29 cellular contexts compared by ENCODE assay signal in genomic region chr2:75526842-75527241, GRCh38. TPM values are rescaled to one million over a fixed set of nuclear protein-coding genes. Genes with fewer than 3 reads are reported as not detected.
"Had no signal": no experiment of that assay in that cellular context is flagged by ENCODE, and none has a peak within 500 bp of the region (broad histone marks: within the 10 kb centered on the region; RNA-seq: fewer than 3 reads in every experiment).

No MANE protein-coding gene starts in this region.

- H3K4me3 Mint-ChIP-seq: immature natural killer cell; mesothelial cell of epicardium; naive thymus-derived CD4-positive, alpha-beta T cell; natural killer cell treated with Interleukin-12 subunit alpha and Interleukin-12 subunit beta and Interleukin-15 and Interleukin-18, amount 100 ng/mL, for 72 hours; stimulated activated memory B cell treated with anti-CD40 and anti-IgM and Interleukin-4, amounts not matched to agents 10 μg/mL and 1 μg/mL and 100 μg/mL, for 72 hours; stimulated activated naive CD8-positive, alpha-beta T cell treated with anti-CD3 and anti-CD28 coated beads, Interleukin-15, amount 100 ng/mL, for 72 hours had no signal

- H3K27me3 ChIP-seq: pancreas, tibial nerve, upper lobe of left lung, vagina had no signal

- FAIRE-seq: islet of Langerhans, pancreas, small intestine had no signal

- H3K27ac Mint-ChIP-seq: immature natural killer cell; mesothelial cell of epicardium; naive thymus-derived CD4-positive, alpha-beta T cell; natural killer cell treated with Interleukin-12 subunit alpha and Interleukin-12 subunit beta and Interleukin-15 and Interleukin-18, amount 100 ng/mL, for 72 hours; stimulated activated memory B cell treated with anti-CD40 and anti-IgM and Interleukin-4, amounts not matched to agents 10 μg/mL and 1 μg/mL and 100 μg/mL, for 72 hours; stimulated activated naive CD8-positive, alpha-beta T cell treated with anti-CD3 and anti-CD28 coated beads, Interleukin-15, amount 100 ng/mL, for 72 hours had no signal

- H3K36me3 ChIP-seq: left ventricle myocardium inferior, prostate gland, sigmoid colon, tibial nerve, upper lobe of left lung, vagina had no signal

- ATAC-seq: mucosa of descending colon; naive thymus-derived CD4-positive, alpha-beta T cell; natural killer cell treated with Interleukin-12 subunit alpha and Interleukin-12 subunit beta and Interleukin-15 and Interleukin-18, amount 100 ng/mL, for 72 hours; pancreas; right cardiac atrium; stimulated activated memory B cell treated with anti-CD40 and anti-IgM and Interleukin-4, amounts not matched to agents 10 μg/mL and 1 μg/mL and 100 μg/mL, for 72 hours; stimulated activated naive CD8-positive, alpha-beta T cell treated with anti-CD3 and anti-CD28 coated beads, Interleukin-15, amount 100 ng/mL, for 72 hours had no signal

- H3K36me3 Mint-ChIP-seq: immature natural killer cell; naive thymus-derived CD4-positive, alpha-beta T cell; natural killer cell treated with Interleukin-12 subunit alpha and Interleukin-12 subunit beta and Interleukin-15 and Interleukin-18, amount 100 ng/mL, for 72 hours; stimulated activated memory B cell treated with anti-CD40 and anti-IgM and Interleukin-4, amounts not matched to agents 10 μg/mL and 1 μg/mL and 100 μg/mL, for 72 hours had no signal

- H3K9me3 Mint-ChIP-seq: mesothelial cell of epicardium; natural killer cell treated with Interleukin-12 subunit alpha and Interleukin-12 subunit beta and Interleukin-15 and Interleukin-18, amount 100 ng/mL, for 72 hours; stimulated activated memory B cell treated with anti-CD40 and anti-IgM and Interleukin-4, amounts not matched to agents 10 μg/mL and 1 μg/mL and 100 μg/mL, for 72 hours; stimulated activated naive CD8-positive, alpha-beta T cell treated with anti-CD3 and anti-CD28 coated beads, Interleukin-15, amount 100 ng/mL, for 72 hours had no signal

- H3K4me3 ChIP-seq: left ventricle myocardium inferior, lung, mucosa of descending colon, pancreas, prostate gland, sigmoid colon, tibial nerve, upper lobe of left lung, vagina had no signal

- H3K27ac ChIP-seq: left ventricle myocardium inferior, pancreas, prostate gland, sigmoid colon, tibial nerve, upper lobe of left lung, vagina had no signal

- H3K4me1 Mint-ChIP-seq: immature natural killer cell; stimulated activated memory B cell treated with anti-CD40 and anti-IgM and Interleukin-4, amounts not matched to agents 10 μg/mL and 1 μg/mL and 100 μg/mL, for 72 hours; stimulated activated naive CD8-positive, alpha-beta T cell treated with anti-CD3 and anti-CD28 coated beads, Interleukin-15, amount 100 ng/mL, for 72 hours had no signal

- DNase-seq: hypothalamus; immature natural killer cell; left ventricle myocardium inferior; mesendoderm; mucosa of descending colon; naive thymus-derived CD4-positive, alpha-beta T cell; pancreas; posterior cingulate gyrus; retina; right cardiac atrium; sigmoid colon; small intestine; stimulated activated CD4-positive, alpha-beta T cell treated with anti-CD3 and anti-CD28 coated beads, Interleukin-1b, Interleukin-23, amount 100 ng/mL, for 48 hours; stimulated activated CD4-positive, alpha-beta T cell treated with anti-CD3 and anti-CD28 coated beads, Interleukin-2, amount 100 ng/mL, for 48 hours; stimulated activated CD4-positive, alpha-beta T cell treated with anti-CD3 and anti-CD28 coated beads, Interleukin-4, amount 100 ng/mL, for 4 hours; stimulated activated CD8-positive, alpha-beta memory T cell treated with anti-CD3 and anti-CD28 coated beads, Interleukin-4, amount 100 ng/mL, for 48 hours; stimulated activated naive CD4-positive, alpha-beta T cell treated with Interleukin-2 at 50 U/mL for 16 hours; stimulated activated naive CD8-positive, alpha-beta T cell treated with anti-CD3 and anti-CD28 coated beads, Interleukin-15, amount 100 ng/mL, for 72 hours; substantia nigra; upper lobe of left lung had no signal

- H3K9me3 ChIP-seq: left ventricle myocardium inferior, mucosa of descending colon, pancreas, prostate gland, sigmoid colon, tibial nerve, upper lobe of left lung, vagina had no signal

- H3K4me1 ChIP-seq: left ventricle myocardium inferior, prostate gland, sigmoid colon, tibial nerve, upper lobe of left lung, vagina had no signal

RNA-seq across cellular contexts. Expression of gene EVA1A, which starts 33.9 kb away (rescaled TPM):
- total RNA-seq: natural killer cell treated with Interleukin-12 subunit alpha and Interleukin-12 subunit beta and Interleukin-15 and Interleukin-18, amount 100 ng/mL, for 72 hours; vagina had no signal
- polyA plus RNA-seq: immature natural killer cell, neural cell had no signal
